6 cellular contexts compared by ENCODE assay signal in the genomic region with DNA sequence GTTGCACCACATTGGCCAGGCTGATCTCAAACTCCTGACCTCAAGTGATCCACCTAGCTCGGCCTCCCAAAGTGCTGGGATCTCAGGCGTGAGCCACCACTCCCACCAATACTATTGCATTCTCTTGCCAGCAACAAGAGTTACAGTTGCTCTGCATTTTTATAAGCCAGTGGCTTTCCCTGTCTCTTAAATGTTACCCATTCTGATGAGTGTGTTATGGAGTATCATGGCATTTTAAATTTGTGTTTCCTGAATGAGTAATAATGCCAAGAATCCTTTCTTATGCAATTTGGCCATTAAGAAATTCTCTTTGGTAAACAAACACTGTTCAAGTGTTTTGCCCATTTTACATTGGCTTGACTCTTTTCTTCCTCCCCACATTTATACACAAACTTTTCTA.
DNase-seq lines count a peak whose midpoint lies in the region; ATAC-seq, FAIRE-seq and TF ChIP-seq lines count a peak whose summit lies in the region.
"Not testable (repeated sequence)": the region's sequence is repeated elsewhere in the genome, so short reads cannot be mapped to it uniquely, and the experiment has no call there.

No MANE protein-coding gene starts in this region.

- H3K27ac Mint-ChIP-seq in T-helper 17 cell; astrocyte (ENCODE audit: unreplicated experiment); memory B cell: not testable (repeated sequence)
- H3K27ac Mint-ChIP-seq in stimulated activated effector memory CD8-positive, alpha-beta T cell treated with anti-CD3 and anti-CD28 coated beads, Interleukin-12 subunit alpha, Interleukin-12 subunit beta, amount 100 ng/mL, for 72 hours, result peak overlapping the region; percentile 75

- peak; percentile 24 for FAIRE-seq in GM12892 (lab: Jason Lieb, UNC)
- FAIRE-seq in astrocyte (lab: Jason Lieb, UNC), result peak; percentile 37

- H3K27ac ChIP-seq in astrocyte (ENCODE audit: low read depth, low read length), result not testable (repeated sequence)

- ATAC-seq in T-helper 17 cell; memory B cell (ENCODE audit: low read depth); stimulated activated effector memory CD8-positive, alpha-beta T cell treated with anti-CD3 and anti-CD28 coated beads, Interleukin-12 subunit alpha, Interleukin-12 subunit beta, amount 100 ng/mL, for 72 hours: not testable (repeated sequence)

- H4K20me1 ChIP-seq in astrocyte (ENCODE audit: insufficient read depth, low read length), result not testable (repeated sequence)

- H3K79me2 ChIP-seq in astrocyte (ENCODE audit: insufficient read depth, low read length), result not testable (repeated sequence)

- H3K36me3 ChIP-seq in astrocyte (ENCODE audit: insufficient read depth, low read length), result not testable (repeated sequence)

- not testable (repeated sequence) for H3K4me2 ChIP-seq in astrocyte (ENCODE audit: low read length)

- not testable (repeated sequence) for DNase-seq in GM12892 (ENCODE audit: insufficient read length); T-helper 17 cell; astrocyte (ENCODE audit: low read depth); memory B cell (ENCODE audit: low spot score in 2 of 2); stimulated activated effector memory CD8-positive, alpha-beta T cell treated with anti-CD3 and anti-CD28 coated beads, Interleukin-12 subunit alpha, Interleukin-12 subunit beta, amount 100 ng/mL, for 72 hours (ENCODE audit: low spot score in 2 of 2)
- DNase-seq in epithelial cell of esophagus (ENCODE audit: low read depth), result peak; percentile 19

- H3K9me3 Mint-ChIP-seq in astrocyte (ENCODE audit: unreplicated experiment); memory B cell; stimulated activated effector memory CD8-positive, alpha-beta T cell treated with anti-CD3 and anti-CD28 coated beads, Interleukin-12 subunit alpha, Interleukin-12 subunit beta, amount 100 ng/mL, for 72 hours: not testable (repeated sequence)

- H3K36me3 Mint-ChIP-seq in T-helper 17 cell (ENCODE audit: low read depth); astrocyte (ENCODE audit: low read depth, unreplicated experiment); memory B cell; stimulated activated effector memory CD8-positive, alpha-beta T cell treated with anti-CD3 and anti-CD28 coated beads, Interleukin-12 subunit alpha, Interleukin-12 subunit beta, amount 100 ng/mL, for 72 hours: not testable (repeated sequence)

- TF ChIP-seq CTCF in astrocyte (IDR thresholded peaks at IDR 0.05; ENCODE audit: insufficient read depth, low read depth, low read length); epithelial cell of esophagus (IDR thresholded peaks at IDR 0.05; ENCODE audit: insufficient read depth, low read depth, low read length, missing control alignments): not testable (repeated sequence)

- not testable (repeated sequence) for TF ChIP-seq POLR2A in GM12892 (IDR thresholded peaks at IDR 0.05; ENCODE audit: low read depth, low read length)

- H3K27me3 Mint-ChIP-seq in T-helper 17 cell, result peaks cover 37% of the 10 kb centered on the region
- H3K27me3 Mint-ChIP-seq in astrocyte (ENCODE audit: low read depth, unreplicated experiment), result peaks cover 35% of the 10 kb centered on the region
- H3K27me3 Mint-ChIP-seq in memory B cell, result not testable (repeated sequence)

- H3K9ac ChIP-seq in astrocyte (ENCODE audit: low read length), result not testable (repeated sequence)

- peaks cover 15% of the 10 kb centered on the region for H3K4me1 Mint-ChIP-seq in T-helper 17 cell
- H3K4me1 Mint-ChIP-seq in astrocyte (ENCODE audit: low read depth, unreplicated experiment), result not testable (repeated sequence)
- H3K4me1 Mint-ChIP-seq in memory B cell, result peaks cover 22% of the 10 kb centered on the region
- peaks cover 39% of the 10 kb centered on the region for H3K4me1 Mint-ChIP-seq in stimulated activated effector memory CD8-positive, alpha-beta T cell treated with anti-CD3 and anti-CD28 coated beads, Interleukin-12 subunit alpha, Interleukin-12 subunit beta, amount 100 ng/mL, for 72 hours

- peak overlapping the region; percentile 33 for H3K4me3 Mint-ChIP-seq in T-helper 17 cell
- H3K4me3 Mint-ChIP-seq in astrocyte (ENCODE audit: unreplicated experiment), result not testable (repeated sequence)
- peak overlapping the region; percentile 6 for H3K4me3 Mint-ChIP-seq in memory B cell
- peak overlapping the region; percentile 81 for H3K4me3 Mint-ChIP-seq in stimulated activated effector memory CD8-positive, alpha-beta T cell treated with anti-CD3 and anti-CD28 coated beads, Interleukin-12 subunit alpha, Interleukin-12 subunit beta, amount 100 ng/mL, for 72 hours

- not testable (repeated sequence) for H2AFZ ChIP-seq in astrocyte (ENCODE audit: low read depth, low read length)

- H3K4me1 ChIP-seq in astrocyte (ENCODE audit: insufficient read depth, low read length), result peaks cover 12% of the 10 kb centered on the region

- H3K4me3 ChIP-seq in astrocyte (ENCODE audit: insufficient read depth, low read depth, low read length); epithelial cell of esophagus (ENCODE audit: low read length): not testable (repeated sequence)

- H3K9me3 ChIP-seq in T-helper 17 cell (ENCODE audit: control insufficient read depth, low read length, poor library complexity, severe bottlenecking); astrocyte (ENCODE audit: insufficient read depth, low read depth, low read length): not testable (repeated sequence)

- H3K27me3 ChIP-seq in astrocyte (ENCODE audit: insufficient read depth, low read length), result not testable (repeated sequence)
